Comparison of ENCODE assay signal across 19 cellular contexts in the genomic region with DNA sequence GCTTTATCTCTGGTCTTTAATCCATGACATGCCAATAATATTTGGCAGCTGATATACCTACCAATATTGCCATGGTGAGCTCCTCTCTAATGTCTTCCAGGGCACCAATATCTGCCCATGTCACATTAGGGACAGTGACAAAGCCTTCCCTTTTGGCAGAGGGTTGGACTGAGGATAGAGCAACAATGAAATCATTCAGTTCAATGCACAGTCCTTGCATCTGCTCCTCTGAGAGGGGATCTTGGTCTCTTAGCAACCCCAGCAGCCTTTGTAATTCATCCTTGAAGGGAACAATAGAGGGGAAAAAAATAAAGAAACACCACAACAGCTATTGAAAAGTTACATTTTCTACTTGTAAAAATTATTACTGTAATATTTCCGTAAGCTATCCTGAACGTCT. TPM values are rescaled to one million over a fixed set of nuclear protein-coding genes. Genes with fewer than 3 reads are reported as not detected.
A peak's percentile ranks its signal among the peaks of the same experiment; 100 is the strongest.
DNase-seq lines count a peak whose midpoint lies in the region; ATAC-seq and TF ChIP-seq lines count a peak whose summit lies in the region.
"Had no signal": no experiment of that assay in that cellular context is flagged by ENCODE, and none has a peak within 500 bp of the region (broad histone marks: within the 10 kb centered on the region; RNA-seq: fewer than 3 reads in every experiment).

No MANE protein-coding gene starts in this region.

- peak overlapping the region; percentile 53 for H3K27ac Mint-ChIP-seq in endothelial cell (ENCODE audit: unreplicated experiment)
- H3K27ac Mint-ChIP-seq: activated CD4-positive, alpha-beta memory T cell treated with anti-CD3 and anti-CD28 coated beads for 36 hours; activated naive CD8-positive, alpha-beta T cell; immature natural killer cell had no signal

- no peaks in the 10 kb centered on the region for H3K9me3 ChIP-seq in mucosa of descending colon
- H3K9me3 ChIP-seq: neutrophil, testis had no signal

- H3K4me1 ChIP-seq in mesendoderm (ENCODE audit: control insufficient read depth, low read depth, low read length) (no peaks in the 10 kb centered on the region), mucosa of descending colon (ENCODE audit: low read depth) (no peaks in the 10 kb centered on the region)
- H3K4me1 ChIP-seq: testis had no signal

- H3K4me1 Mint-ChIP-seq in endothelial cell (ENCODE audit: unreplicated experiment) = peaks cover 4% of the 10 kb centered on the region
- H3K4me1 Mint-ChIP-seq: immature natural killer cell had no signal

- no peak overlapping the region for H4K5ac ChIP-seq in mesendoderm (ENCODE audit: low read length)

- no peak overlapping the region for H3K9ac ChIP-seq in mesendoderm (ENCODE audit: low read length)

- H3K4ac ChIP-seq in mesendoderm (ENCODE audit: low read depth, low read length) = no peak overlapping the region

- H3K18ac ChIP-seq in mesendoderm (ENCODE audit: low read length) = no peak overlapping the region

- no peak overlapping the region for H2BK15ac ChIP-seq in mesendoderm (replicated peaks; ENCODE audit: low read depth)

- H4K8ac ChIP-seq in mesendoderm (ENCODE audit: low read depth, low read length) = no peak overlapping the region

- no peak overlapping the region for H2BK5ac ChIP-seq in mesendoderm (ENCODE audit: low read length)

- H3K79me1 ChIP-seq in mesendoderm (ENCODE audit: low read length) = no peaks in the 10 kb centered on the region

- H3K9me3 Mint-ChIP-seq in endothelial cell (ENCODE audit: unreplicated experiment) = no peaks in the 10 kb centered on the region
- H3K9me3 Mint-ChIP-seq: activated CD4-positive, alpha-beta memory T cell treated with anti-CD3 and anti-CD28 coated beads for 36 hours; activated T-cell treated with anti-CD3 and anti-CD28 coated beads, Interleukin-2, amount 50 U/mL, for 4 hours; immature natural killer cell had no signal

- no peak overlapping the region for H2AK5ac ChIP-seq in mesendoderm (ENCODE audit: low read length)

- H3K79me2 ChIP-seq in mesendoderm (ENCODE audit: control insufficient read depth, insufficient read depth, low read length) = no peaks in the 10 kb centered on the region

- DNase-seq in COR-L47 (lab: John Stamatoyannopoulos, UW) (peak; percentile 10), NCI-H2171 (lab: John Stamatoyannopoulos, UW) (peak; percentile 31), endothelial cell (ENCODE audit: low spot score) (no peak), mesendoderm (peak; percentile 14), GM10266 (ENCODE audit: extremely low spot score) (no peak), mucosa of descending colon (no peak)
- DNase-seq in stimulated activated CD4-positive, alpha-beta T cell treated with anti-CD3 and anti-CD28 coated beads, Interleukin-12 subunit alpha, Interleukin-12 subunit beta, amount 100 ng/mL, for 4 hours = no peak
- no peak for DNase-seq in activated CD4-positive, alpha-beta T cell treated with anti-CD3 and anti-CD28 coated beads for 4 hours
- DNase-seq: activated CD4-positive, alpha-beta memory T cell treated with anti-CD3 and anti-CD28 coated beads for 36 hours; activated T-cell treated with anti-CD3 and anti-CD28 coated beads, Interleukin-2, amount 50 U/mL, for 4 hours; immature natural killer cell; mammary epithelial cell; NCI-H1694 treated with DMSO at 0.1 percent for 48 hours; stimulated activated CD4-positive, alpha-beta T cell treated with anti-CD3 and anti-CD28 coated beads, Interleukin-4, amount 100 ng/mL, for 1 hour; testis had no signal

- H3K36me3 Mint-ChIP-seq in endothelial cell (ENCODE audit: low read depth, unreplicated experiment) = peaks cover 15% of the 10 kb centered on the region

- TF ChIP-seq CTCF in endothelial cell (IDR thresholded peaks at IDR 0.05; ENCODE audit: unreplicated experiment) (no peak), GM10266 (IDR thresholded peaks at IDR 0.05; ENCODE audit: control insufficient read depth, insufficient read depth, low read depth, missing control alignments) (no peak), mucosa of descending colon (IDR thresholded peaks at IDR 0.05) (no peak)

- H3K4me3 Mint-ChIP-seq in endothelial cell (ENCODE audit: unreplicated experiment) = no peak overlapping the region
- H3K4me3 Mint-ChIP-seq: activated CD4-positive, alpha-beta memory T cell treated with anti-CD3 and anti-CD28 coated beads for 36 hours; activated naive CD8-positive, alpha-beta T cell; activated T-cell treated with anti-CD3 and anti-CD28 coated beads, Interleukin-2, amount 50 U/mL, for 4 hours; immature natural killer cell had no signal

- no peak overlapping the region for H2BK120ac ChIP-seq in mesendoderm (ENCODE audit: low read depth, low read length)

- WGBS in mesendoderm (ENCODE audit: extremely low coverage, insufficient coverage, low lambda C conversion rate) = no CpG with 5 or more reads among the region's 2 CpGs

- no peaks in the 10 kb centered on the region for H3K36me3 ChIP-seq in mesendoderm (ENCODE audit: control insufficient read depth, insufficient read depth, low read length)
- no peaks in the 10 kb centered on the region for H3K36me3 ChIP-seq in mucosa of descending colon (ENCODE audit: low read depth)

- no peak overlapping the region for H3K56ac ChIP-seq in mesendoderm (ENCODE audit: low read length)

- no peak overlapping the region for H3K4me2 ChIP-seq in mesendoderm (ENCODE audit: low read length)

- no peak overlapping the region for H3K27ac ChIP-seq in mesendoderm (ENCODE audit: low read depth, low read length)
- H3K27ac ChIP-seq: neutrophil, RWPE1, testis had no signal

- H3K27me3 ChIP-seq in mesendoderm (ENCODE audit: insufficient read depth, low read length, poor library complexity) = no peaks in the 10 kb centered on the region
- H3K27me3 ChIP-seq: neutrophil, testis had no signal

- no peaks in the 10 kb centered on the region for H3K27me3 Mint-ChIP-seq in endothelial cell (ENCODE audit: unreplicated experiment)
- H3K27me3 Mint-ChIP-seq: activated CD4-positive, alpha-beta memory T cell treated with anti-CD3 and anti-CD28 coated beads for 36 hours; activated naive CD8-positive, alpha-beta T cell had no signal

- H3K4me3 ChIP-seq in mesendoderm (ENCODE audit: low read length) (no peak overlapping the region), mucosa of descending colon (no peak overlapping the region)
- H3K4me3 ChIP-seq: testis had no signal

- intact Hi-C loops in mucosa of descending colon (cut with DNase I, micrococcal nuclease) = no loop called here

- no peak for ATAC-seq in mucosa of descending colon
- ATAC-seq: activated T-cell treated with anti-CD3 and anti-CD28 coated beads, Interleukin-2, amount 50 U/mL, for 4 hours; HCT116 had no signal

- no peak overlapping the region for H3K23ac ChIP-seq in mesendoderm (ENCODE audit: low read length)

RNA-seq across cellular contexts. Expression of a gene that starts 42.3 kb away (rescaled TPM):
- total RNA-seq in endothelial cell (ENCODE audit: unreplicated experiment) (44.5 TPM), mucosa of descending colon (10 to 100 TPM; 32.2 to 45.6 (median 34.7) TPM)
- 44.6 TPM for polyA plus RNA-seq in mesendoderm (2013, experiment 1 of 2)
- polyA plus RNA-seq in mesendoderm (2013, experiment 2 of 2) = 47.5 TPM

Comparison
In these comparisons a context has a peak if more than half of its experiments do, and no peak if none do; other contexts are left out.
1. DNase-seq: peak in COR-L47 (single experiment), NCI-H2171 (single experiment) and mesendoderm (single experiment); none in endothelial cell (single experiment), GM10266 (single experiment), stimulated activated CD4-positive, alpha-beta T cell treated with anti-CD3 and anti-CD28 coated beads, Interleukin-12 subunit alpha, Interleukin-12 subunit beta, amount 100 ng/mL, for 4 hours (single experiment), mucosa of descending colon (0 of 3) and activated CD4-positive, alpha-beta T cell treated with anti-CD3 and anti-CD28 coated beads for 4 hours (0 of 2).